19 cellular contexts compared by ENCODE assay signal in the genomic region with DNA sequence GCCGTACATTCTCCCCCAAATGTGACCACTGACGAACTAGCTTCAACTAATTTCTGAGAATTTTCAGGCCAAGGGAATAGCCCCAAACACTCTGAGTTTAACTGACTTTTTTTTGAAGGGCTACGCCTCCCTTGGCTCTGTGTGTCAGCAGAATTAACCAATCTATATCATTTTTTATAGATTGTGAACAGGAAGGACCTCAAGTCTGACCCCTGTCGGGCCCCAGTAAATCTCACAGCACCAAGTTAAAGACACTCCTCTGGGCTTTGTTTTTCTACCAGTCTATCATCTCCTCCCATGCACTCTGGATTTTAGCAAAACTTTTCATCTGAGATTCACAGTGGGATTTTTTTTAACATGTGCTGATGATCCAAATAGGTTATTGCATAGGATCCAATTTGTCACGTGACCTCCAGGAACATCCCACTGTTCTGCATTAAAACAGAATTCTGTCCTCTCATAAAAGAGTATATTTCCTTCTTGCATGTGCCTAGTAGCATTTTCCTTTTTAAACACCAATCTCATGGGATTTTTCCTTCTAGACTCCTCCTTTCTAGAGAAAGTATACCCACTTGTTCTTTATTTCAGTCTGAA.
"Had no signal": no experiment of that assay in that cellular context is flagged by ENCODE, and none has a peak within 500 bp of the region (broad histone marks: within the 10 kb centered on the region; RNA-seq: fewer than 3 reads in every experiment).

No MANE protein-coding gene starts in this region.

- H3K4me1 Mint-ChIP-seq: activated CD4-positive, alpha-beta memory T cell treated with anti-CD3 and anti-CD28 coated beads, Interleukin-2, amount 10 ng/mL, durations not matched to agents 7 days and 5 days; immature natural killer cell; neural crest cell; stimulated activated effector memory CD8-positive, alpha-beta T cell treated with anti-CD3 and anti-CD28 coated beads, Interleukin-12 subunit alpha, Interleukin-12 subunit beta, amount 100 ng/mL, for 72 hours had no signal

- H3K27ac ChIP-seq: adrenal gland, coronary artery, esophagus squamous epithelium, foreskin keratinocyte, thoracic aorta had no signal

- H3K27me3 ChIP-seq: adrenal gland, esophagus squamous epithelium, foreskin keratinocyte had no signal

- H3K27me3 Mint-ChIP-seq: activated CD4-positive, alpha-beta memory T cell treated with anti-CD3 and anti-CD28 coated beads, Interleukin-2, amount 10 ng/mL, durations not matched to agents 7 days and 5 days had no signal

- H3K27ac Mint-ChIP-seq: activated CD4-positive, alpha-beta memory T cell treated with anti-CD3 and anti-CD28 coated beads, Interleukin-2, amount 10 ng/mL, durations not matched to agents 7 days and 5 days; immature natural killer cell; mesothelial cell of epicardium; stimulated activated effector memory CD8-positive, alpha-beta T cell treated with anti-CD3 and anti-CD28 coated beads, Interleukin-12 subunit alpha, Interleukin-12 subunit beta, amount 100 ng/mL, for 72 hours had no signal

- DNase-seq: activated CD4-positive, alpha-beta memory T cell treated with anti-CD3 and anti-CD28 coated beads, Interleukin-2, amount 10 ng/mL, durations not matched to agents 7 days and 5 days; activated effector memory CD4-positive, alpha-beta T cell treated with Interleukin-2 at 50 U/mL for 16 hours; activated naive CD4-positive, alpha-beta T cell treated with anti-CD3 and anti-CD28 coated beads, Interleukin-2, amount 50 U/mL, for 16 hours; activated T-cell treated with anti-CD3 and anti-CD28 coated beads, Interleukin-2, amount 50 U/mL, for 4 hours; adrenal gland; central memory CD4-positive, alpha-beta T cell; esophagus squamous epithelium; foreskin keratinocyte; immature natural killer cell; stimulated activated CD4-positive, alpha-beta T cell treated with anti-CD3 and anti-CD28 coated beads, Interleukin-12 subunit alpha, Interleukin-12 subunit beta, amount 100 ng/mL, for 4 hours; stimulated activated CD4-positive, alpha-beta T cell treated with anti-CD3 and anti-CD28 coated beads, Interleukin-2, amount 100 ng/mL, for 24 hours; T-helper 1 cell; T1000 had no signal

- H3K4me3 Mint-ChIP-seq: activated CD4-positive, alpha-beta memory T cell treated with anti-CD3 and anti-CD28 coated beads, Interleukin-2, amount 10 ng/mL, durations not matched to agents 7 days and 5 days; activated T-cell treated with anti-CD3 and anti-CD28 coated beads, Interleukin-2, amount 50 U/mL, for 4 hours; immature natural killer cell; mesothelial cell of epicardium; neural crest cell; stimulated activated effector memory CD8-positive, alpha-beta T cell treated with anti-CD3 and anti-CD28 coated beads, Interleukin-12 subunit alpha, Interleukin-12 subunit beta, amount 100 ng/mL, for 72 hours had no signal

- H3K4me1 ChIP-seq: adrenal gland, esophagus squamous epithelium, foreskin keratinocyte had no signal

- H3K9me3 ChIP-seq: adrenal gland, esophagus squamous epithelium, thoracic aorta had no signal

- H3K9me3 Mint-ChIP-seq: stimulated activated effector memory CD8-positive, alpha-beta T cell treated with anti-CD3 and anti-CD28 coated beads, Interleukin-12 subunit alpha, Interleukin-12 subunit beta, amount 100 ng/mL, for 72 hours had no signal

- H3K36me3 Mint-ChIP-seq: immature natural killer cell; mesothelial cell of epicardium; stimulated activated effector memory CD8-positive, alpha-beta T cell treated with anti-CD3 and anti-CD28 coated beads, Interleukin-12 subunit alpha, Interleukin-12 subunit beta, amount 100 ng/mL, for 72 hours had no signal

- H3K4me3 ChIP-seq: adrenal gland, coronary artery, esophagus squamous epithelium, lung, thoracic aorta had no signal

- H3K36me3 ChIP-seq: adrenal gland, esophagus squamous epithelium, thoracic aorta had no signal

- ATAC-seq: activated T-cell treated with anti-CD3 and anti-CD28 coated beads, Interleukin-2, amount 50 U/mL, for 4 hours; foreskin keratinocyte; stimulated activated effector memory CD8-positive, alpha-beta T cell treated with anti-CD3 and anti-CD28 coated beads, Interleukin-12 subunit alpha, Interleukin-12 subunit beta, amount 100 ng/mL, for 72 hours had no signal
